21 cellular contexts compared by ENCODE assay signal in genomic region chr15:39304931-39305728, GRCh38.
DNase-seq lines count a peak whose midpoint lies in the region; ATAC-seq and TF ChIP-seq lines count a peak whose summit lies in the region.
"Had no signal": no experiment of that assay in that cellular context is flagged by ENCODE, and none has a peak within 500 bp of the region (broad histone marks: within the 10 kb centered on the region; RNA-seq: fewer than 3 reads in every experiment).

No MANE protein-coding gene starts in this region.

- H3K79me1 ChIP-seq in IMR-90 (ENCODE audit: low read depth in 1 of 2, low read length in 2 of 2), result peaks cover 0 to 9% of the 10 kb centered on the region in 2 experiments; a peak in 1 of 4 replicates

- WGBS in IMR-90 (ENCODE audit: extremely low coverage in 2 of 2, insufficient read length in 1 of 2), 2 experiments, result no CpG with 5 or more reads among the region's 4 CpGs
- 78% methylated on average over 4 of the region's 4 CpGs for WGBS in esophagus muscularis mucosa

- dilution Hi-C loops in IMR-90 (cut with HindIII; ENCODE audit: low sequenced_read_pairs, unreplicated experiment), result no loop called here

- H4K5ac ChIP-seq in IMR-90 (ENCODE audit: low read depth, low read length), result peak overlapping the region; percentile 95

- no peak for ATAC-seq in IMR-90 (ENCODE audit: low read depth)
- ATAC-seq in left colon, result no peak
- ATAC-seq: A549, K562 had no signal

- TF ChIP-seq CTCF in AG10803 (conservative IDR thresholded peaks at IDR 0.05; ENCODE audit: low read length) (no peak), IMR-90 (conservative IDR thresholded peaks at IDR 0.05; ENCODE audit: low read depth, low read length) (no peak), esophagus muscularis mucosa (IDR thresholded peaks at IDR 0.05) (no peak)

- TF ChIP-seq EP300 in esophagus muscularis mucosa (IDR thresholded peaks at IDR 0.05), result no peak

- peak overlapping the region; percentile 88; the same call in 1 of the 2 replicates for H3K23ac ChIP-seq in IMR-90 (ENCODE audit: low read depth, low read length)

- peak overlapping the region; percentile 38 for H2AK9ac ChIP-seq in IMR-90 (replicated peaks; ENCODE audit: low read depth, low read length, poor library complexity)

- peak overlapping the region; percentile 72 for H3K9ac ChIP-seq in IMR-90 (ENCODE audit: low read depth, low read length)
- H3K9ac ChIP-seq: BLaER1 had no signal

- no TSS peak for BruUV-seq in IMR-90 (replicated peaks; lab: Mats Ljungman, UMichigan)

- H3K4me1 ChIP-seq in IMR-90 (ENCODE audit: control insufficient read depth, insufficient read depth, low read length) (peaks cover 18% of the 10 kb centered on the region), esophagus muscularis mucosa (peaks cover 0 to 27% (median 13%) of the 10 kb centered on the region in 4 donors)
- H3K4me1 ChIP-seq: BLaER1, Peyer's patch had no signal

- peak overlapping the region; percentile 98 for H3K27ac ChIP-seq in IMR-90 (ENCODE audit: insufficient read depth, low read length)
- H3K27ac ChIP-seq in esophagus muscularis mucosa (replicated peaks in 1 of 4), result peak overlapping the region; percentile 2 to 53 (median 30)
- H3K27ac ChIP-seq: A549, BLaER1, Peyer's patch had no signal

- H2AFZ ChIP-seq in IMR-90 (replicated peaks; ENCODE audit: low read length, poor library complexity), result no peak overlapping the region

- H4K20me1 ChIP-seq in IMR-90 (ENCODE audit: insufficient read depth, low read length), result no peaks in the 10 kb centered on the region
- H4K20me1 ChIP-seq: BLaER1 had no signal

- peak overlapping the region; percentile 100 for H2BK5ac ChIP-seq in IMR-90 (ENCODE audit: low read depth, low read length, poor library complexity, severe bottlenecking)

- TF ChIP-seq RAD21 in IMR-90 (IDR thresholded peaks at IDR 0.05; ENCODE audit: low read length), result no peak

- in situ Hi-C loops in IMR-90 (cut with MboI; ENCODE audit: low sequenced_read_pairs), result loop anchor here (5.0 to 25.0 kb wide), 4 partner anchors 133 to 593 kb away; no protein-coding TSS in a partner anchor

- H3K27me3 ChIP-seq in IMR-90 (ENCODE audit: control insufficient read depth, insufficient read depth, low read length) (no peaks in the 10 kb centered on the region), esophagus muscularis mucosa (no peaks in the 10 kb centered on the region)
- H3K27me3 ChIP-seq: BLaER1, Peyer's patch had no signal

- H3K18ac ChIP-seq in IMR-90 (ENCODE audit: low read depth, low read length), result peak overlapping the region; percentile 96

- peak overlapping the region; percentile 89 for H3K4ac ChIP-seq in IMR-90 (ENCODE audit: low read depth, low read length)

- peak overlapping the region; percentile 69 to 88 for H4K8ac ChIP-seq in IMR-90 (ENCODE audit: low read depth in 2 of 2, low read length in 2 of 2)

- peak overlapping the region; percentile 54; the same call in 1 of the 2 replicates for H3K4me2 ChIP-seq in IMR-90 (ENCODE audit: low read depth, low read length)
- H3K4me2 ChIP-seq: A549, BLaER1 had no signal

- POLR2A ChIA-PET in IMR-90 (lab: Charles Lee; ENCODE audit: unreplicated experiment), result interaction anchor here (0.5 to 1.1 kb wide), 2 partner anchors 133 to 406 kb away, joined by 3 read pairs; no protein-coding TSS in a partner anchor

- TF ChIP-seq POLR2A in IMR-90 (IDR thresholded peaks at IDR 0.05; ENCODE audit: low read depth, low read length) (no peak), esophagus muscularis mucosa (IDR thresholded peaks at IDR 0.05; ENCODE audit: low read depth) (no peak)

- H4K91ac ChIP-seq in IMR-90 (ENCODE audit: insufficient read depth, low read depth, low read length), result peak overlapping the region; percentile 92

- H3K14ac ChIP-seq in IMR-90 (replicated peaks; ENCODE audit: low read depth, low read length), result peak overlapping the region; percentile 97

- peaks cover 8% of the 10 kb centered on the region; the same call in 1 of the 2 replicates for H3K9me1 ChIP-seq in IMR-90 (ENCODE audit: insufficient read depth, low read length)

- H2BK120ac ChIP-seq in IMR-90 (ENCODE audit: low read depth, low read length), result peak overlapping the region; percentile 97

- H3K9me3 ChIP-seq in IMR-90 (ENCODE audit: control insufficient read depth, insufficient read depth, low read length) (no peaks in the 10 kb centered on the region), esophagus muscularis mucosa (no peaks in the 10 kb centered on the region)
- H3K9me3 ChIP-seq: A549, BLaER1, Peyer's patch had no signal

- H3K56ac ChIP-seq in IMR-90 (ENCODE audit: extremely low read depth, insufficient read depth, low read length), result peak overlapping the region; percentile 92

- H3K36me3 ChIP-seq in IMR-90 (ENCODE audit: control insufficient read depth, insufficient read depth, low read length), result no peaks in the 10 kb centered on the region
- H3K36me3 ChIP-seq in esophagus muscularis mucosa, result no peaks in the 10 kb centered on the region
- H3K36me3 ChIP-seq: BLaER1, Peyer's patch had no signal

- H3K4me3 ChIP-seq in AG10803 (ENCODE audit: low read length) (no peak overlapping the region), IMR-90 (ENCODE audit: insufficient read depth, low read depth, low read length) (no peak overlapping the region), esophagus muscularis mucosa (no peak overlapping the region)
- H3K4me3 ChIP-seq: A549, BLaER1, K562, Peyer's patch had no signal

- intact Hi-C loops in IMR-90 (cut with micrococcal nuclease), result loop anchor here (1.0 to 10.0 kb wide), 10 partner anchors 58 to 598 kb away; no protein-coding TSS in a partner anchor
- intact Hi-C loops in esophagus muscularis mucosa (cut with DNase I), result no loop called here
- intact Hi-C loops in left colon (cut with DNase I, micrococcal nuclease), result no loop called here

- peak; percentile 64 for DNase-seq in AG10803 (ENCODE audit: low read depth)
- no peak for DNase-seq in IMR-90
- DNase-seq in esophagus muscularis mucosa (ENCODE audit: extremely low spot score), result no peak
- peak; percentile 53 for DNase-seq in myocyte (ENCODE audit: low read depth)
- no peak for DNase-seq in epidermal melanocyte (ENCODE audit: insufficient read length, low spot score)
- no peak for DNase-seq in left colon
- DNase-seq in COLO829 (ENCODE audit: low spot score), result no peak
- no peak for DNase-seq in activated CD4-positive, alpha-beta T cell treated with anti-CD3 and anti-CD28 coated beads, Interleukin-2, amount 50 U/mL, for 1 hour
- DNase-seq: CD4-positive, alpha-beta memory T cell; DND-41; H9; NCI-H1092 treated with DMSO at 0.1 percent for 48 hours; NCI-H1436 treated with DMSO at 0.1 percent for 48 hours; NCI-H1930; NCI-H345; NCI-H524; NCI-H82; Peyer's patch had no signal

- H2AK5ac ChIP-seq in IMR-90 (ENCODE audit: low read depth, low read length), result peak overlapping the region; percentile 98

- peak overlapping the region; percentile 88; the same call in 2 of the 3 replicates for H2BK15ac ChIP-seq in IMR-90 (ENCODE audit: low read depth, low read length)

- peak overlapping the region; percentile 98 for H2BK20ac ChIP-seq in IMR-90 (ENCODE audit: low read depth, low read length)

- CTCF ChIA-PET in IMR-90 (lab: Yijun Ruan, JAX), result interaction anchor here (0.7 to 0.8 kb wide), 2 partner anchors 15 to 276 kb away, joined by 3 to 4 read pairs; partner anchors contain the start of gene THBS1

TF ChIP-seq in IMR-90, 13 proteins besides CTCF, POLR2A, EP300 and RAD21:
- TF ChIP-seq SMC3 (IDR thresholded peaks at IDR 0.05; ENCODE audit: low read depth, low read length), result no peak
- TF ChIP-seq MAFK (IDR thresholded peaks at IDR 0.05; ENCODE audit: low read depth, low read length), result no peak
- no peak for TF ChIP-seq MXI1 (IDR thresholded peaks at IDR 0.05; ENCODE audit: borderline replicate concordance, low read depth, low read length)
- no peak for TF ChIP-seq ELK1 (IDR thresholded peaks at IDR 0.05; ENCODE audit: borderline replicate concordance, low read depth, low read length)
TF ChIP-seq in IMR-90: peak in this region for 0.

Comparison
In these comparisons a context has a peak if more than half of its experiments do, and no peak if none do; other contexts are left out.
1. DNase-seq: peak in AG10803 (single experiment) and myocyte (single experiment); none in IMR-90 (single experiment), esophagus muscularis mucosa (single experiment), epidermal melanocyte (single experiment), left colon (0 of 2), COLO829 (single experiment) and activated CD4-positive, alpha-beta T cell treated with anti-CD3 and anti-CD28 coated beads, Interleukin-2, amount 50 U/mL, for 1 hour (single experiment).